ENCODE assay signal across 22 cellular contexts in genomic region chr15:88932271-88932874, GRCh38. TPM values are rescaled to one million over a fixed set of nuclear protein-coding genes. Genes with fewer than 3 reads are reported as not detected.
DNase-seq lines count a peak whose midpoint lies in the region; ATAC-seq, FAIRE-seq and TF ChIP-seq lines count a peak whose summit lies in the region.
"Had no signal": no experiment of that assay in that cellular context is flagged by ENCODE, and none has a peak within 500 bp of the region (broad histone marks: within the 10 kb centered on the region; RNA-seq: fewer than 3 reads in every experiment).

No MANE protein-coding gene starts in this region.

- no peaks in the 10 kb centered on the region for H3K9me3 ChIP-seq in RWPE2 (ENCODE audit: severe bottlenecking)
- no peaks in the 10 kb centered on the region for H3K9me3 ChIP-seq in suprapubic skin
- H3K9me3 ChIP-seq in CD8-positive, alpha-beta memory T cell (ENCODE audit: low read length), result no peaks in the 10 kb centered on the region

- no peaks in the 10 kb centered on the region for H3K4me1 Mint-ChIP-seq in CD8-positive, alpha-beta memory T cell
- H3K4me1 Mint-ChIP-seq: B cell, neural progenitor cell had no signal

- TF ChIP-seq EP300 in suprapubic skin (IDR thresholded peaks at IDR 0.05), result no peak

- ATAC-seq in RWPE2 (ENCODE audit: low read depth), result peak; percentile 36; the same call in 2 of the 3 replicates

- CTCF ChIA-PET in CD8-positive, alpha-beta memory T cell (lab: Charles Lee), result no interaction called here

- H3K4me3 ChIP-seq in RWPE2 (ENCODE audit: severe bottlenecking), result no peak overlapping the region
- H3K4me3 ChIP-seq in fibroblast of villous mesenchyme (ENCODE audit: low read depth, low read length), result no peak overlapping the region
- H3K4me3 ChIP-seq in suprapubic skin, result no peak overlapping the region
- no peak overlapping the region for H3K4me3 ChIP-seq in CD8-positive, alpha-beta memory T cell (ENCODE audit: low read length)
- H3K4me3 ChIP-seq: cardiac muscle cell, lung, neural progenitor cell, spleen had no signal

- no peak overlapping the region for H3K27ac Mint-ChIP-seq in CD8-positive, alpha-beta memory T cell
- H3K27ac Mint-ChIP-seq: activated naive CD4-positive, alpha-beta T cell treated with anti-CD3 and anti-CD28 coated beads for 36 hours; B cell; H9; neural progenitor cell had no signal

- no peak for TF ChIP-seq POLR2A in suprapubic skin (IDR thresholded peaks at IDR 0.05)

- peaks cover 27 to 46% of the 10 kb centered on the region in 2 donors for H3K27me3 Mint-ChIP-seq in CD8-positive, alpha-beta memory T cell

- DNase-seq in RWPE2 (ENCODE audit: low spot score), result no peak
- DNase-seq in fibroblast of villous mesenchyme (ENCODE audit: low read depth), result peak; percentile 56
- DNase-seq in left kidney (ENCODE audit: low read depth, low spot score), result peak; percentile 19
- DNase-seq in suprapubic skin (ENCODE audit: low spot score in 2 of 2), result no peak
- no peak for DNase-seq in CD8-positive, alpha-beta memory T cell
- no peak for DNase-seq in RCC 7860 (ENCODE audit: low spot score)
- no peak for DNase-seq in NCI-H82 treated with DMSO at 0.1 percent for 48 hours (lab: John Stamatoyannopoulos, UW; ENCODE audit: unreplicated experiment)
- DNase-seq in DMS79 treated with DMSO at 0.1 percent for 48 hours (lab: John Stamatoyannopoulos, UW), result no peak
- DNase-seq: activated CD8-positive, alpha-beta memory T cell treated with anti-CD3 and anti-CD28 coated beads for 24 hours; activated naive CD4-positive, alpha-beta T cell treated with anti-CD3 and anti-CD28 coated beads for 36 hours; DND-41; H9; KBM-7; NCI-H1105 treated with DMSO at 0.1 percent for 48 hours; NCI-H226; spleen; WERI-Rb-1 had no signal

- WGBS in suprapubic skin, result 53% methylated on average over 4 of the region's 4 CpGs

- H3K36me3 ChIP-seq in RWPE2 (ENCODE audit: low read depth) (no peaks in the 10 kb centered on the region), suprapubic skin (no peaks in the 10 kb centered on the region)
- no peaks in the 10 kb centered on the region for H3K36me3 ChIP-seq in CD8-positive, alpha-beta memory T cell (ENCODE audit: insufficient read depth, low read length)
- H3K36me3 ChIP-seq: cardiac muscle cell, neural progenitor cell, spleen, WERI-Rb-1 had no signal

- no peak for FAIRE-seq in RCC 7860 (lab: Jason Lieb, UNC)
- FAIRE-seq: endometrium had no signal

- no peak for TF ChIP-seq CTCF in RWPE2 (IDR thresholded peaks at IDR 0.05; ENCODE audit: poor library complexity, severe bottlenecking)
- no peak for TF ChIP-seq CTCF in fibroblast of villous mesenchyme (IDR thresholded peaks at IDR 0.05; ENCODE audit: insufficient read depth, low read depth, low read length)
- TF ChIP-seq CTCF in suprapubic skin (IDR thresholded peaks at IDR 0.05), result no peak

- H3K4me1 ChIP-seq in RWPE2 (ENCODE audit: insufficient read depth, poor library complexity, severe bottlenecking), result no peaks in the 10 kb centered on the region
- peaks cover 4% of the 10 kb centered on the region for H3K4me1 ChIP-seq in suprapubic skin
- H3K4me1 ChIP-seq in CD8-positive, alpha-beta memory T cell (ENCODE audit: insufficient read depth, low read length), result no peaks in the 10 kb centered on the region
- H3K4me1 ChIP-seq: neural progenitor cell, spleen had no signal

- no peaks in the 10 kb centered on the region for H3K27me3 ChIP-seq in RWPE2 (ENCODE audit: insufficient read depth, poor library complexity, severe bottlenecking)
- no peaks in the 10 kb centered on the region for H3K27me3 ChIP-seq in suprapubic skin
- H3K27me3 ChIP-seq in CD8-positive, alpha-beta memory T cell (ENCODE audit: insufficient read depth, low read length, poor library complexity, severe bottlenecking), result no peaks in the 10 kb centered on the region
- H3K27me3 ChIP-seq: cardiac muscle cell, neural progenitor cell had no signal

- H3K27ac ChIP-seq in RWPE2 (ENCODE audit: poor library complexity, severe bottlenecking) (no peak overlapping the region), suprapubic skin (peak overlapping the region; percentile 1)
- no peak overlapping the region for H3K27ac ChIP-seq in CD8-positive, alpha-beta memory T cell (ENCODE audit: low read depth, low read length)
- H3K27ac ChIP-seq: cardiac muscle cell, neural progenitor cell, spleen, WERI-Rb-1 had no signal

- peaks cover 0 to 12% (median 5%) of the 10 kb centered on the region in 5 donors for H3K9me3 Mint-ChIP-seq in CD8-positive, alpha-beta memory T cell
- H3K9me3 Mint-ChIP-seq: activated naive CD4-positive, alpha-beta T cell treated with anti-CD3 and anti-CD28 coated beads for 36 hours had no signal

- POLR2A ChIA-PET in CD8-positive, alpha-beta memory T cell (lab: Charles Lee), result no interaction called here

- H3K36me3 Mint-ChIP-seq in CD8-positive, alpha-beta memory T cell, result peaks cover 0 to 10% (median 0%) of the 10 kb centered on the region in 3 donors
- H3K36me3 Mint-ChIP-seq: neural progenitor cell had no signal

- H3K4me3 Mint-ChIP-seq in CD8-positive, alpha-beta memory T cell, result no peak overlapping the region
- H3K4me3 Mint-ChIP-seq: activated naive CD4-positive, alpha-beta T cell treated with anti-CD3 and anti-CD28 coated beads for 36 hours; B cell; H9; neural progenitor cell had no signal

RNA-seq across cellular contexts. Expression of gene MFGE8, which starts 19.2 kb away (rescaled TPM):
- total RNA-seq in fibroblast of villous mesenchyme, result 158 and 168 TPM in 2 replicates
- 100 to 1,000 TPM; 154 to 211 (median 171) TPM for total RNA-seq in suprapubic skin
- total RNA-seq in CD8-positive, alpha-beta memory T cell, result 10 to 100 TPM; 23.0 to 27.1 TPM
- polyA plus RNA-seq in CD8-positive, alpha-beta memory T cell, result 9.6 TPM

RNA-seq across cellular contexts. Expression of gene HAPLN3, which starts 37.0 kb away (rescaled TPM):
- total RNA-seq in fibroblast of villous mesenchyme, result 5.2 and 8.1 TPM in 2 replicates
- total RNA-seq in suprapubic skin, result 10 to 100 TPM in 1 of 4 donors, 1 to 10 TPM in 3; 4.8 to 14.6 (median 8.9) TPM
- 10 to 100 TPM; 32.2 to 32.3 TPM for total RNA-seq in CD8-positive, alpha-beta memory T cell
- polyA plus RNA-seq in CD8-positive, alpha-beta memory T cell, result 24.6 TPM

Comparison
In these comparisons a context has a peak if more than half of its experiments do, and no peak if none do; other contexts are left out.
1. DNase-seq: peak in fibroblast of villous mesenchyme (single experiment) and left kidney (single experiment); none in RWPE2 (single experiment), suprapubic skin (0 of 2), CD8-positive, alpha-beta memory T cell (0 of 5), RCC 7860 (single experiment), NCI-H82 treated with DMSO at 0.1 percent for 48 hours (single experiment) and DMS79 treated with DMSO at 0.1 percent for 48 hours (single experiment).